Comparison of ENCODE assay signal across 1 cellular context in genomic region chr9:2241875-2242741, GRCh38.
A peak's percentile ranks its signal among the peaks of the same experiment; 100 is the strongest.
TF ChIP-seq lines count a peak whose summit lies in the region.

No MANE protein-coding gene starts in this region.

TF ChIP-seq in HepG2, 621 proteins besides CTCF, POLR2A, EP300 and RAD21 (continued from another document and continues in another):
- TF ChIP-seq ZNF276 (CRISPR knock-in tag; IDR thresholded peaks at IDR 0.05; ENCODE audit: low read depth) (0 out of 2 replicates have a peak, but pooled peaks have one; percentile 27), ZNF589 (CRISPR knock-in tag; conservative IDR thresholded peaks at IDR 0.05) (no peak), ZFP91 (CRISPR knock-in tag; IDR thresholded peaks at IDR 0.05; ENCODE audit: borderline replicate concordance) (peak; percentile 83), PTBP1 (IDR thresholded peaks at IDR 0.05; ENCODE audit: low read depth, low read length, poor library complexity, severe bottlenecking) (peak; percentile 84), ZKSCAN5 (CRISPR knock-in tag; IDR thresholded peaks at IDR 0.05) (no peak), KDM1A (CRISPR knock-in tag; IDR thresholded peaks at IDR 0.05) (0 out of 2 replicates have a peak, but pooled peaks have one; percentile 1), ZSCAN25 (CRISPR knock-in tag; IDR thresholded peaks at IDR 0.05) (no peak), MED8 (CRISPR knock-in tag; IDR thresholded peaks at IDR 0.05; ENCODE audit: insufficient replicate concordance) (no peak), HMGXB3 (CRISPR knock-in tag; IDR thresholded peaks at IDR 0.05; ENCODE audit: borderline replicate concordance) (peak; percentile 45; the same call in 1 of the 2 replicates), SCMH1 (CRISPR knock-in tag; IDR thresholded peaks at IDR 0.05; ENCODE audit: borderline replicate concordance) (no peak), ZNF501 (CRISPR knock-in tag; IDR thresholded peaks at IDR 0.05) (peak; percentile 76), ZNF709 (CRISPR knock-in tag; IDR thresholded peaks at IDR 0.05) (no peak), ZBTB7A (CRISPR knock-in tag; IDR thresholded peaks at IDR 0.05) (no peak), ZNF335 (CRISPR knock-in tag; IDR thresholded peaks at IDR 0.05) (no peak), DMTF1 (CRISPR knock-in tag; IDR thresholded peaks at IDR 0.05) (no peak), ZFP62 (CRISPR knock-in tag; IDR thresholded peaks at IDR 0.05) (no peak), ZNF256 (CRISPR knock-in tag; conservative IDR thresholded peaks at IDR 0.05) (no peak; the same call in 1 of the 2 replicates), ZFYVE20 (CRISPR knock-in tag; IDR thresholded peaks at IDR 0.05; ENCODE audit: borderline replicate concordance, low read depth) (no peak), ZNF510 (CRISPR knock-in tag; IDR thresholded peaks at IDR 0.05; ENCODE audit: low read depth) (no peak), GATA4 (IDR thresholded peaks at IDR 0.05; ENCODE audit: borderline replicate concordance, low read depth) (no peak; the same call in 1 of the 2 replicates), ZNF296 (CRISPR knock-in tag; conservative IDR thresholded peaks at IDR 0.05) (0 out of 2 replicates have a peak, but pooled peaks have one; percentile 41), KDM6A (CRISPR knock-in tag; IDR thresholded peaks at IDR 0.05; ENCODE audit: low read depth) (no peak), MXD4 (CRISPR knock-in tag; IDR thresholded peaks at IDR 0.05) (no peak), ZNF724P (CRISPR knock-in tag; IDR thresholded peaks at IDR 0.05; ENCODE audit: borderline replicate concordance) (no peak), ZMYM4 (CRISPR knock-in tag; IDR thresholded peaks at IDR 0.05) (peak; percentile 87), TRAFD1 (CRISPR knock-in tag; IDR thresholded peaks at IDR 0.05; ENCODE audit: borderline replicate concordance) (no peak), ZIK1 (CRISPR knock-in tag; IDR thresholded peaks at IDR 0.05; ENCODE audit: borderline replicate concordance, low read depth) (peak; percentile 30; the same call in 1 of the 2 replicates), ZNF407 (CRISPR knock-in tag; IDR thresholded peaks at IDR 0.05; ENCODE audit: not compliant biosample characterization) (no peak), ZNF546 (CRISPR knock-in tag; conservative IDR thresholded peaks at IDR 0.05) (no peak), HCFC1 (IDR thresholded peaks at IDR 0.05; ENCODE audit: low read depth, low read length) (no peak), ZNF788 (CRISPR knock-in tag; IDR thresholded peaks at IDR 0.05; ENCODE audit: borderline replicate concordance) (peak; percentile 62; the same call in 1 of the 2 replicates), KDM3A (CRISPR knock-in tag; IDR thresholded peaks at IDR 0.05; ENCODE audit: low read depth) (peak; percentile 58; the same call in 1 of the 2 replicates), NR2F1 (CRISPR knock-in tag; IDR thresholded peaks at IDR 0.05) (no peak), PHB2 (IDR thresholded peaks at IDR 0.05; ENCODE audit: partially characterized antibody) (no peak), CSRNP2 (CRISPR knock-in tag; conservative IDR thresholded peaks at IDR 0.05; ENCODE audit: low read depth) (no peak), SMAD3 (CRISPR knock-in tag; IDR thresholded peaks at IDR 0.05) (0 out of 2 replicates have a peak, but pooled peaks have one; percentile 64), YEATS2 (CRISPR knock-in tag; IDR thresholded peaks at IDR 0.05; ENCODE audit: borderline replicate concordance) (peak; percentile 38; the same call in 1 of the 2 replicates), SIN3A (IDR thresholded peaks at IDR 0.05; ENCODE audit: borderline replicate concordance, low read depth, low read length) (no peak), ZNF337 (CRISPR knock-in tag; IDR thresholded peaks at IDR 0.05; ENCODE audit: borderline replicate concordance, low read depth) (no peak), RXRB (CRISPR knock-in tag; IDR thresholded peaks at IDR 0.05; ENCODE audit: borderline replicate concordance) (peak; percentile 64; the same call in 1 of the 2 replicates)
